ENCODE assay signal across 15 cellular contexts in the genomic region with DNA sequence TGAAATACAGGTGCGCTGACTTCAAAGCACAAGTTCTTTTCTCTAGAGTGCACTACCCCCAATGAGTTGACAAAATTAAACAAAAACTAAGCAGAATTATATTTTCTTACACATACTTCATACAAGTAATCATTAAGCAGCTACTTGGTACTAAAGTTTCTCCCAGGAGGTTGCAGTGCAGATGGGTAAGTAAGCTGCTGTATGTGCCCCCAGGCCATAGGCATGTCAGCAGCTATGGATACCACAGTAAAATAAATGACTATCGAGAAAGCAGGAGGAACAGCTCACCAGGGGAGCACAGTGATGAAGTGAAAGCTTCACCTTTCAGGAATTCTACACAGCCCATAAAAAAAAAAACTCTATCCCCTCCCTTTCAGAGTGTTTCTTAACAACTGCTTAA.
A peak's percentile ranks its signal among the peaks of the same experiment; 100 is the strongest.
DNase-seq lines count a peak whose midpoint lies in the region; ATAC-seq and TF ChIP-seq lines count a peak whose summit lies in the region.
"Had no signal": no experiment of that assay in that cellular context is flagged by ENCODE, and none has a peak within 500 bp of the region (broad histone marks: within the 10 kb centered on the region; RNA-seq: fewer than 3 reads in every experiment).

No MANE protein-coding gene starts in this region.

- no peak overlapping the region for H3K4me3 ChIP-seq in DND-41 (ENCODE audit: low read depth in 1 of 2, low read length in 2 of 2)
- no peak overlapping the region for H3K4me3 ChIP-seq in lower lobe of right lung
- H3K4me3 ChIP-seq: BLaER1 treated with 17β-estradiol and CSF1 and Interleukin-3, amounts not matched to agents 10 nM and 100 nM; K562 had no signal

- DNase-seq in DND-41 (no peak), glutamatergic neuron (peak; percentile 18), lower lobe of right lung (no peak), type B pancreatic cell (ENCODE audit: extremely low spot score, unreplicated experiment) (no peak)
- no peak for DNase-seq in activated naive CD8-positive, alpha-beta T cell treated with anti-CD3 and anti-CD28 coated beads, Interleukin-2, amount 50 U/mL, for 24 hours
- DNase-seq: CD8-positive, alpha-beta T cell; DMS 273 treated with DMSO at 0.1 percent for 48 hours; GDM1; H9; IMR-90 had no signal

- H3K4me2 ChIP-seq in DND-41 (ENCODE audit: insufficient read depth, low read length): no peak overlapping the region
- H3K4me2 ChIP-seq: BLaER1 treated with 17β-estradiol and CSF1 and Interleukin-3, amounts not matched to agents 10 nM and 100 nM had no signal

- no peak overlapping the region for H3K4me3 Mint-ChIP-seq in glutamatergic neuron (ENCODE audit: unreplicated experiment)
- no peak overlapping the region for H3K4me3 Mint-ChIP-seq in type B pancreatic cell
- no peak overlapping the region for H3K4me3 Mint-ChIP-seq in activated naive CD8-positive, alpha-beta T cell treated with anti-CD3 and anti-CD28 coated beads, Interleukin-2, amount 50 U/mL, for 24 hours
- H3K4me3 Mint-ChIP-seq: B cell; CD8-positive, alpha-beta T cell; H9 had no signal

- no peak overlapping the region for H3K9ac ChIP-seq in DND-41 (ENCODE audit: low read depth, low read length)
- H3K9ac ChIP-seq: BLaER1 treated with 17β-estradiol and CSF1 and Interleukin-3, amounts not matched to agents 10 nM and 100 nM had no signal

- TF ChIP-seq CTCF in DND-41 (IDR thresholded peaks at IDR 0.05; ENCODE audit: borderline replicate concordance, extremely low read depth, low read length, poor library complexity, severe bottlenecking): no peak
- no peak for TF ChIP-seq CTCF in glutamatergic neuron (IDR thresholded peaks at IDR 0.05; ENCODE audit: partially characterized antibody, unreplicated experiment)
- no peak for TF ChIP-seq CTCF in lower lobe of right lung (IDR thresholded peaks at IDR 0.05)
- TF ChIP-seq CTCF in type B pancreatic cell (conservative IDR thresholded peaks at IDR 0.05): no peak

- intact Hi-C loops in lower lobe of right lung (cut with DNase I): no loop called here

- no peaks in the 10 kb centered on the region for H3K79me2 ChIP-seq in DND-41 (ENCODE audit: insufficient read depth, low read length)

- no peak overlapping the region for H2AFZ ChIP-seq in DND-41 (ENCODE audit: low read depth, low read length)

- H3K27me3 Mint-ChIP-seq in glutamatergic neuron (ENCODE audit: unreplicated experiment) (no peaks in the 10 kb centered on the region), type B pancreatic cell (no peaks in the 10 kb centered on the region)
- H3K27me3 Mint-ChIP-seq in activated naive CD8-positive, alpha-beta T cell treated with anti-CD3 and anti-CD28 coated beads, Interleukin-2, amount 50 U/mL, for 24 hours: no peaks in the 10 kb centered on the region
- H3K27me3 Mint-ChIP-seq: B cell had no signal

- H3K9me3 ChIP-seq in DND-41 (ENCODE audit: insufficient read depth, low read length, severe bottlenecking) (no peaks in the 10 kb centered on the region), lower lobe of right lung (no peaks in the 10 kb centered on the region)

- H3K27ac ChIP-seq in DND-41 (ENCODE audit: low read length) (no peak overlapping the region), lower lobe of right lung (no peak overlapping the region)
- H3K27ac ChIP-seq: BLaER1 treated with 17β-estradiol and CSF1 and Interleukin-3, amounts not matched to agents 10 nM and 100 nM had no signal

- H3K27me3 ChIP-seq in DND-41 (ENCODE audit: insufficient read depth, low read length, poor library complexity) (no peaks in the 10 kb centered on the region), lower lobe of right lung (ENCODE audit: low read depth) (no peaks in the 10 kb centered on the region)
- H3K27me3 ChIP-seq: BLaER1 treated with 17β-estradiol and CSF1 and Interleukin-3, amounts not matched to agents 10 nM and 100 nM had no signal

- peaks cover 6% of the 10 kb centered on the region for H3K4me1 Mint-ChIP-seq in glutamatergic neuron (ENCODE audit: low read depth, unreplicated experiment)
- H3K4me1 Mint-ChIP-seq in type B pancreatic cell (ENCODE audit: unreplicated experiment): peaks cover 18% of the 10 kb centered on the region
- H3K4me1 Mint-ChIP-seq in activated naive CD8-positive, alpha-beta T cell treated with anti-CD3 and anti-CD28 coated beads, Interleukin-2, amount 50 U/mL, for 24 hours: no peaks in the 10 kb centered on the region
- H3K4me1 Mint-ChIP-seq: B cell had no signal

- ATAC-seq in DND-41 (ENCODE audit: insufficient read depth, low read depth): 0 out of 3 replicates have a peak, but pooled peaks have one; percentile 14
- ATAC-seq in lower lobe of right lung: peak; percentile 27 to 43
- no peak for ATAC-seq in GM21576 (IDR thresholded peaks at IDR 0.05; ENCODE audit: unreplicated experiment)
- no peak for ATAC-seq in GM21367 (IDR thresholded peaks at IDR 0.05; ENCODE audit: unreplicated experiment)
- no peak for ATAC-seq in activated naive CD8-positive, alpha-beta T cell treated with anti-CD3 and anti-CD28 coated beads, Interleukin-2, amount 50 U/mL, for 24 hours
- ATAC-seq: CD8-positive, alpha-beta T cell; K562 had no signal

- H3K36me3 ChIP-seq in DND-41 (ENCODE audit: insufficient read depth, low read length) (no peaks in the 10 kb centered on the region), lower lobe of right lung (no peaks in the 10 kb centered on the region)
- H3K36me3 ChIP-seq: BLaER1 treated with 17β-estradiol and CSF1 and Interleukin-3, amounts not matched to agents 10 nM and 100 nM had no signal

- H4K20me1 ChIP-seq in DND-41 (ENCODE audit: insufficient read depth, low read length): no peaks in the 10 kb centered on the region
- H4K20me1 ChIP-seq: BLaER1 treated with 17β-estradiol and CSF1 and Interleukin-3, amounts not matched to agents 10 nM and 100 nM had no signal

- H3K27ac Mint-ChIP-seq in glutamatergic neuron (ENCODE audit: unreplicated experiment) (no peak overlapping the region), type B pancreatic cell (peak overlapping the region; percentile 28)
- H3K27ac Mint-ChIP-seq in activated naive CD8-positive, alpha-beta T cell treated with anti-CD3 and anti-CD28 coated beads, Interleukin-2, amount 50 U/mL, for 24 hours: no peak overlapping the region
- H3K27ac Mint-ChIP-seq: B cell; CD8-positive, alpha-beta T cell; H9 had no signal

- H3K9me3 Mint-ChIP-seq in glutamatergic neuron (ENCODE audit: unreplicated experiment) (no peaks in the 10 kb centered on the region), type B pancreatic cell (no peaks in the 10 kb centered on the region)
- H3K9me3 Mint-ChIP-seq in activated naive CD8-positive, alpha-beta T cell treated with anti-CD3 and anti-CD28 coated beads, Interleukin-2, amount 50 U/mL, for 24 hours: peaks cover 3% of the 10 kb centered on the region
- H3K9me3 Mint-ChIP-seq: CD8-positive, alpha-beta T cell had no signal

- H3K36me3 Mint-ChIP-seq in glutamatergic neuron (ENCODE audit: unreplicated experiment): no peaks in the 10 kb centered on the region
- H3K36me3 Mint-ChIP-seq in type B pancreatic cell: no peaks in the 10 kb centered on the region
- no peaks in the 10 kb centered on the region for H3K36me3 Mint-ChIP-seq in activated naive CD8-positive, alpha-beta T cell treated with anti-CD3 and anti-CD28 coated beads, Interleukin-2, amount 50 U/mL, for 24 hours (ENCODE audit: low read depth)
- H3K36me3 Mint-ChIP-seq: CD8-positive, alpha-beta T cell had no signal

- H3K4me1 ChIP-seq in DND-41 (ENCODE audit: insufficient read depth, low read length) (no peaks in the 10 kb centered on the region), lower lobe of right lung (no peaks in the 10 kb centered on the region)
- H3K4me1 ChIP-seq: BLaER1 treated with 17β-estradiol and CSF1 and Interleukin-3, amounts not matched to agents 10 nM and 100 nM had no signal

Comparison
In these comparisons a context has a peak if more than half of its experiments do, and no peak if none do; other contexts are left out.
1. ATAC-seq: peak in DND-41 (single experiment) and lower lobe of right lung (2 of 2); none in GM21576 (single experiment), GM21367 (single experiment) and activated naive CD8-positive, alpha-beta T cell treated with anti-CD3 and anti-CD28 coated beads, Interleukin-2, amount 50 U/mL, for 24 hours (single experiment).